Comparison of ENCODE assay signal across 3 cellular contexts in the genomic region with DNA sequence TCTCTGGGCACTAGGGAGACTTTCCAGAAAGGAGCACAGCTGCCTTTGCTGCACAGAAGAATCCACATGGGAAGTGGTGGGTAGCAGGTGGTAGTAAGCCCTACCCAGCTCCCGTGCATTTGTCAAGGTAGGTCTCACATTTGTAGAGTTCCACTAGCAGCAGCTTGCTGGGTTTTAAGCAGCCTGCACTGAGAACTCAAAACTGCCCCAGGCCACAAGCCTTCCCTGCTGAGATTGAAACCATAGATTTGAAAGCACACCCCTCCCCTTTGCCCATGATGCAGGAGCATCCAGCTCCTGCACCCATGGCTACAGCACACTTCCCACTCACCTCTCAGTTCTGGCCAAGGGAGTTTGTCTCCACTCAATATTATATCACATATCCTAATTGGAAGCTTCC.
TF ChIP-seq lines count a peak whose summit lies in the region.

No MANE protein-coding gene starts in this region.

TF ChIP-seq in SK-N-SH, 30 proteins besides CTCF, POLR2A, EP300 and RAD21 (continued from another document):
- TF ChIP-seq EZH2phosphoT487 (IDR thresholded peaks at IDR 0.05; ENCODE audit: borderline replicate concordance, low read depth) (no peak), FOSL2 (IDR thresholded peaks at IDR 0.05; ENCODE audit: borderline replicate concordance, low read depth) (no peak), YY1 (IDR thresholded peaks at IDR 0.05; ENCODE audit: low read depth) (no peak), JUND (IDR thresholded peaks at IDR 0.05) (no peak)

TF ChIP-seq in SK-N-SH treated with all-trans-retinoic acid at 6 μM for 48 hours, 23 proteins besides CTCF, POLR2A, EP300 and RAD21 (continued from another document):
- TF ChIP-seq GLIS3 (CRISPR knock-in tag; IDR thresholded peaks at IDR 0.05) = no peak
- no peak for TF ChIP-seq SNAI2 (CRISPR knock-in tag; IDR thresholded peaks at IDR 0.05)
- no peak for TF ChIP-seq ZNF565 (CRISPR knock-in tag; conservative IDR thresholded peaks at IDR 0.05; ENCODE audit: low read depth)
- no peak for TF ChIP-seq ZFP30 (CRISPR knock-in tag; IDR thresholded peaks at IDR 0.05)
- no peak for TF ChIP-seq TCF4 (CRISPR knock-in tag; IDR thresholded peaks at IDR 0.05; ENCODE audit: borderline replicate concordance)
- no peak for TF ChIP-seq POU6F1 (CRISPR knock-in tag; IDR thresholded peaks at IDR 0.05; ENCODE audit: borderline replicate concordance, low read depth)
- no peak for TF ChIP-seq RARB (CRISPR knock-in tag; IDR thresholded peaks at IDR 0.05)
- TF ChIP-seq, protein P1, sequence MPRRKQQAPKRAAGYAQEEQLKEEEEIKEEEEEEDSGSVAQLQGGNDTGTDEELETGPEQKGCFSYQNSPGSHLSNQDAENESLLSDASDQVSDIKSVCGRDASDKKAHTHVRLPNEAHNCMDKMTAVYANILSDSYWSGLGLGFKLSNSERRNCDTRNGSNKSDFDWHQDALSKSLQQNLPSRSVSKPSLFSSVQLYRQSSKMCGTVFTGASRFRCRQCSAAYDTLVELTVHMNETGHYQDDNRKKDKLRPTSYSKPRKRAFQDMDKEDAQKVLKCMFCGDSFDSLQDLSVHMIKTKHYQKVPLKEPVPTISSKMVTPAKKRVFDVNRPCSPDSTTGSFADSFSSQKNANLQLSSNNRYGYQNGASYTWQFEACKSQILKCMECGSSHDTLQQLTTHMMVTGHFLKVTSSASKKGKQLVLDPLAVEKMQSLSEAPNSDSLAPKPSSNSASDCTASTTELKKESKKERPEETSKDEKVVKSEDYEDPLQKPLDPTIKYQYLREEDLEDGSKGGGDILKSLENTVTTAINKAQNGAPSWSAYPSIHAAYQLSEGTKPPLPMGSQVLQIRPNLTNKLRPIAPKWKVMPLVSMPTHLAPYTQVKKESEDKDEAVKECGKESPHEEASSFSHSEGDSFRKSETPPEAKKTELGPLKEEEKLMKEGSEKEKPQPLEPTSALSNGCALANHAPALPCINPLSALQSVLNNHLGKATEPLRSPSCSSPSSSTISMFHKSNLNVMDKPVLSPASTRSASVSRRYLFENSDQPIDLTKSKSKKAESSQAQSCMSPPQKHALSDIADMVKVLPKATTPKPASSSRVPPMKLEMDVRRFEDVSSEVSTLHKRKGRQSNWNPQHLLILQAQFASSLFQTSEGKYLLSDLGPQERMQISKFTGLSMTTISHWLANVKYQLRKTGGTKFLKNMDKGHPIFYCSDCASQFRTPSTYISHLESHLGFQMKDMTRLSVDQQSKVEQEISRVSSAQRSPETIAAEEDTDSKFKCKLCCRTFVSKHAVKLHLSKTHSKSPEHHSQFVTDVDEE (CRISPR knock-in tag; IDR thresholded peaks at IDR 0.05) = no peak
- TF ChIP-seq ISL1 (CRISPR knock-in tag; IDR thresholded peaks at IDR 0.05) = no peak
- no peak for TF ChIP-seq ZNF70 (CRISPR knock-in tag; IDR thresholded peaks at IDR 0.05)
- no peak for TF ChIP-seq PATZ1 (CRISPR knock-in tag; IDR thresholded peaks at IDR 0.05; ENCODE audit: borderline replicate concordance)

TF ChIP-seq in WTC11, 78 proteins besides CTCF, POLR2A, EP300 and RAD21 (continued from another document):
- TF ChIP-seq ZNF512 (CRISPR knock-in tag; IDR thresholded peaks at IDR 0.05; ENCODE audit: borderline replicate concordance) = no peak
- no peak for TF ChIP-seq ZBTB43 (CRISPR knock-in tag; IDR thresholded peaks at IDR 0.05)
